15 cellular contexts compared by ENCODE assay signal in genomic region chr2:159961005-159961404, GRCh38. TPM values are rescaled to one million over a fixed set of nuclear protein-coding genes. Genes with fewer than 3 reads are reported as not detected.
A peak's percentile ranks its signal among the peaks of the same experiment; 100 is the strongest.
DNase-seq lines count a peak whose midpoint lies in the region; ATAC-seq and TF ChIP-seq lines count a peak whose summit lies in the region.
"Had no signal": no experiment of that assay in that cellular context is flagged by ENCODE, and none has a peak within 500 bp of the region (broad histone marks: within the 10 kb centered on the region; RNA-seq: fewer than 3 reads in every experiment).

No MANE protein-coding gene starts in this region.

- DNase-seq in NCI-H2081 (lab: John Stamatoyannopoulos, UW) (peak; percentile 10 to 75), NCI-H2081 treated with DMSO at 0.1 percent for 48 hours (lab: John Stamatoyannopoulos, UW) (no peak), Panc1 (ENCODE audit: low read depth, low spot score) (no peak), esophagus squamous epithelium (lab: John Stamatoyannopoulos, UW) (no peak), suprapubic skin (ENCODE audit: low spot score in 2 of 2) (no peak), hippocampal formation (lab: John Stamatoyannopoulos, UW) (no peak), AG08395 (ENCODE audit: low spot score) (no peak), NCI-H2227 (lab: John Stamatoyannopoulos, UW; ENCODE audit: unreplicated experiment) (no peak)
- DNase-seq: activated naive CD4-positive, alpha-beta T cell; Caco-2; hypothalamus; NCI-H2107; stimulated activated naive CD8-positive, alpha-beta T cell treated with anti-CD3 and anti-CD28 coated beads, Interleukin-15, amount 100 ng/mL, for 72 hours had no signal

- CTCF ChIA-PET in Panc1 (lab: Charles Lee): no interaction called here

- no TSS peak for BruUV-seq in Panc1 (replicated peaks; lab: Mats Ljungman, UMichigan)

- H3K9me3 ChIP-seq in Panc1 (ENCODE audit: control insufficient read depth, insufficient read depth, low read depth, low read length): no peaks in the 10 kb centered on the region
- no peaks in the 10 kb centered on the region for H3K9me3 ChIP-seq in esophagus squamous epithelium
- no peaks in the 10 kb centered on the region for H3K9me3 ChIP-seq in suprapubic skin
- H3K9me3 ChIP-seq: Caco-2, HAP-1 had no signal

- peak; percentile 77 for ATAC-seq in Panc1

- POLR2A ChIA-PET in Panc1 (lab: Charles Lee): no interaction called here

- H3K4me1 ChIP-seq in Panc1 (ENCODE audit: control insufficient read depth, insufficient read depth, low read length) (peaks cover 12% of the 10 kb centered on the region), esophagus squamous epithelium (peaks cover 0 to 24% (median 17%) of the 10 kb centered on the region in 3 donors), suprapubic skin (peaks cover 20% of the 10 kb centered on the region)
- H3K4me1 ChIP-seq: Caco-2 had no signal

- in situ Hi-C loops in Panc1 (cut with HindIII; ENCODE audit: low pct_unique_long_range_greater_than_20kb, low sequenced_read_pairs): no loop called here

- TF ChIP-seq EP300 in suprapubic skin (IDR thresholded peaks at IDR 0.05): no peak

- H3K4me3 ChIP-seq in Panc1 (ENCODE audit: low read depth in 2 of 2, low read length in 2 of 2) (no peak overlapping the region), esophagus squamous epithelium (no peak overlapping the region), suprapubic skin (no peak overlapping the region)
- H3K4me3 ChIP-seq: HAP-1 had no signal

- no peaks in the 10 kb centered on the region for H3K27me3 ChIP-seq in Panc1 (ENCODE audit: control insufficient read depth, insufficient read depth, low read length)
- no peaks in the 10 kb centered on the region for H3K27me3 ChIP-seq in esophagus squamous epithelium
- no peaks in the 10 kb centered on the region for H3K27me3 ChIP-seq in suprapubic skin

- TF ChIP-seq CTCF in Panc1 (IDR thresholded peaks at IDR 0.05): no peak
- no peak for TF ChIP-seq CTCF in esophagus squamous epithelium (IDR thresholded peaks at IDR 0.05)
- TF ChIP-seq CTCF in suprapubic skin (IDR thresholded peaks at IDR 0.05): no peak

- H3K36me3 ChIP-seq in Panc1 (ENCODE audit: control insufficient read depth, insufficient read depth, low read length) (no peaks in the 10 kb centered on the region), esophagus squamous epithelium (peaks cover 0 to 33% (median 0%) of the 10 kb centered on the region in 3 donors), suprapubic skin (peaks cover 18% of the 10 kb centered on the region)
- H3K36me3 ChIP-seq: HAP-1 had no signal

- WGBS in esophagus squamous epithelium, 2 donors: 30 to 48% methylated on average over 2 of the region's 2 CpGs
- 33% methylated on average over 2 of the region's 2 CpGs for WGBS in suprapubic skin

- H3K27ac ChIP-seq in Panc1 (ENCODE audit: low read length): peak overlapping the region; percentile 72; the same call in 1 of the 2 replicates
- H3K27ac ChIP-seq in esophagus squamous epithelium: peak overlapping the region in 3 of 4 donors; percentile 10 to 58 (median 40)
- H3K27ac ChIP-seq in suprapubic skin: peak overlapping the region; percentile 29

- intact Hi-C loops in Panc1 (cut with micrococcal nuclease; ENCODE audit: unreplicated experiment) (loop anchor here (10.0 kb wide), 1 partner anchor 166 kb away; the partner anchor contains the start of gene CD302), esophagus squamous epithelium (cut with DNase I) (no loop called here)

- no peak for TF ChIP-seq POLR2A in esophagus squamous epithelium (IDR thresholded peaks at IDR 0.05)
- TF ChIP-seq POLR2A in suprapubic skin (IDR thresholded peaks at IDR 0.05): no peak

RNA-seq across cellular contexts. Expression of gene LY75, which starts 56.4 kb away (rescaled TPM):
- total RNA-seq in Panc1 (2021; ENCODE audit: unreplicated experiment): 2.8 TPM
- polyA plus RNA-seq in Panc1 (2012; ENCODE audit: insufficient read length): 2.6 TPM
- total RNA-seq in esophagus squamous epithelium: 10 to 100 TPM in 1 of 4 donors, 1 to 10 TPM in 3; 2.1 to 11.8 (median 5.7) TPM
- 10 to 100 TPM in 3 of 4 donors, 1 to 10 TPM in 1; 8.9 to 21.2 (median 12.6) TPM for total RNA-seq in suprapubic skin
- total RNA-seq: A673 had no signal

Comparison
In these comparisons a context has a peak if more than half of its experiments do, and no peak if none do; other contexts are left out.
1. DNase-seq: peak in NCI-H2081 (2 of 2); none in NCI-H2081 treated with DMSO at 0.1 percent for 48 hours (single experiment), Panc1 (single experiment), esophagus squamous epithelium (single experiment), suprapubic skin (0 of 2), hippocampal formation (0 of 2), AG08395 (single experiment) and NCI-H2227 (single experiment).
2. Peak in every context shown above with its lines, with median percentiles within 50 percentile points of each other: H3K27ac ChIP-seq.